In genomic region chr2:38035968-38036367, GRCh38 we compare ENCODE assay signal across 25 cellular contexts. TPM values are rescaled to one million over a fixed set of nuclear protein-coding genes. Genes with fewer than 3 reads are reported as not detected.
"Had no signal": no experiment of that assay in that cellular context is flagged by ENCODE, and none has a peak within 500 bp of the region (broad histone marks: within the 10 kb centered on the region; RNA-seq: fewer than 3 reads in every experiment).

No MANE protein-coding gene starts in this region.

- H3K27ac ChIP-seq: SJSA1, SK-N-MC had no signal

- H3K36me3 ChIP-seq: MG63, SJSA1 had no signal

- H3K4me1 ChIP-seq: SJSA1 had no signal

- ATAC-seq: HepG2 had no signal

- H3K27me3 ChIP-seq: SJSA1 had no signal

- H3K9me3 ChIP-seq: MG63, SJSA1 had no signal

- H3K4me3 ChIP-seq: MG63, SJSA1, SK-N-MC had no signal

- DNase-seq: IMR-90, Karpas-422, KG1, MG63, NCI-H1092, NCI-H1105 treated with DMSO at 0.1 percent for 48 hours, NCI-H1417 treated with DMSO at 0.1 percent for 48 hours, NCI-H146, NCI-H1694 treated with DMSO at 0.1 percent for 48 hours, NCI-H1930, NCI-H2081, NCI-H2107, NCI-H2227 treated with DMSO at 0.1 percent for 48 hours, NCI-H446, NCI-H510A, NCI-H524 treated with DMSO at 0.1 percent for 48 hours, NCI-H69, NCI-H774, Right ventricle myocardium superior, RPMI8226, SIG-M5 had no signal

RNA-seq across cellular contexts. Expression of gene CYP1B1, which starts 40.0 kb away (rescaled TPM):
- total RNA-seq: HepG2, HT1080 had no signal
- polyA plus RNA-seq: HepG2 had no signal
